16 cellular contexts compared by ENCODE assay signal in genomic region chr3:37961622-37962455, GRCh38. TPM values are rescaled to one million over a fixed set of nuclear protein-coding genes. Genes with fewer than 3 reads are reported as not detected.
A peak's percentile ranks its signal among the peaks of the same experiment; 100 is the strongest.
DNase-seq lines count a peak whose midpoint lies in the region; ATAC-seq and TF ChIP-seq lines count a peak whose summit lies in the region.
"Had no signal": no experiment of that assay in that cellular context is flagged by ENCODE, and none has a peak within 500 bp of the region (broad histone marks: within the 10 kb centered on the region; RNA-seq: fewer than 3 reads in every experiment).

No MANE protein-coding gene starts in this region.

- H3K9me3 ChIP-seq in smooth muscle cell (replicated peaks; ENCODE audit: low read depth): no peaks in the 10 kb centered on the region
- H3K9me3 ChIP-seq: pancreas, Peyer's patch had no signal

- H3K9me3 Mint-ChIP-seq in HFFc6: no peaks in the 10 kb centered on the region
- no peaks in the 10 kb centered on the region for H3K9me3 Mint-ChIP-seq in chondrocyte (ENCODE audit: low read depth)
- H3K9me3 Mint-ChIP-seq: activated naive CD8-positive, alpha-beta T cell treated with anti-CD3 and anti-CD28 coated beads for 36 hours had no signal

- H3K4me3 ChIP-seq in smooth muscle cell (no peak overlapping the region), H7 (ENCODE audit: insufficient read depth, low read depth, low read length) (no peak overlapping the region)
- H3K4me3 ChIP-seq: pancreas, Peyer's patch had no signal

- H3F3A ChIP-seq in smooth muscle cell (ENCODE audit: low read depth): peaks cover 12% of the 10 kb centered on the region

- TF ChIP-seq CTCF in HFFc6 (IDR thresholded peaks at IDR 0.05): no peak
- no peak for TF ChIP-seq CTCF in chondrocyte (IDR thresholded peaks at IDR 0.05)
- no peak for TF ChIP-seq CTCF in smooth muscle cell (IDR thresholded peaks at IDR 0.05; ENCODE audit: borderline replicate concordance, insufficient read depth, poor library complexity, severe bottlenecking)

- H3K36me3 Mint-ChIP-seq in HFFc6 (ENCODE audit: low read depth): peaks cover 8% of the 10 kb centered on the region; the same call in 1 of the 2 replicates
- peaks cover 4% of the 10 kb centered on the region for H3K36me3 Mint-ChIP-seq in chondrocyte (ENCODE audit: low read depth)
- H3K36me3 Mint-ChIP-seq: activated naive CD8-positive, alpha-beta T cell treated with anti-CD3 and anti-CD28 coated beads for 36 hours had no signal

- H3K27ac Mint-ChIP-seq in HFFc6: peak overlapping the region; percentile 71
- H3K27ac Mint-ChIP-seq in chondrocyte (ENCODE audit: unreplicated experiment): peak overlapping the region; percentile 62
- H3K27ac Mint-ChIP-seq: activated naive CD8-positive, alpha-beta T cell treated with anti-CD3 and anti-CD28 coated beads for 36 hours had no signal

- H4K20me1 ChIP-seq in smooth muscle cell (ENCODE audit: low read depth): no peaks in the 10 kb centered on the region

- no peak for DNase-seq in HFFc6
- DNase-seq in chondrocyte (ENCODE audit: low spot score): no peak
- peak; percentile 41 for DNase-seq in left lobe of liver (ENCODE audit: low spot score)
- DNase-seq in smooth muscle cell (lab: John Stamatoyannopoulos, UW; ENCODE audit: unreplicated experiment): no peak
- DNase-seq in H7: no peak
- no peak for DNase-seq in stimulated activated naive CD4-positive, alpha-beta T cell (lab: John Stamatoyannopoulos, UW)
- DNase-seq in H4 (ENCODE audit: low spot score): no peak
- DNase-seq: activated CD4-positive, CD25-positive, alpha-beta regulatory T cell treated with anti-CD3 and anti-CD28 coated beads, Interleukin-2, amount 50 U/mL, for 72 hours; activated naive CD8-positive, alpha-beta T cell treated with anti-CD3 and anti-CD28 coated beads for 36 hours; C1 segment of cervical spinal cord; hippocampal formation; KG1; NCI-H1436; NCI-H446 treated with DMSO at 0.1 percent for 48 hours; pancreas; Peyer's patch had no signal

- H3K27me3 ChIP-seq in smooth muscle cell (ENCODE audit: low read depth) (no peaks in the 10 kb centered on the region), H7 (ENCODE audit: control insufficient read depth, insufficient read depth, low read length) (no peaks in the 10 kb centered on the region)
- H3K27me3 ChIP-seq: pancreas, Peyer's patch had no signal

- H3K36me3 ChIP-seq in smooth muscle cell (ENCODE audit: low read depth) (no peaks in the 10 kb centered on the region), H7 (replicated peaks; ENCODE audit: control insufficient read depth, insufficient read depth, low read length) (no peaks in the 10 kb centered on the region; the same call in 1 of the 2 replicates)
- H3K36me3 ChIP-seq: pancreas, Peyer's patch had no signal

- H3K4me3 Mint-ChIP-seq in HFFc6 (no peak overlapping the region; the same call in 1 of the 2 replicates), chondrocyte (ENCODE audit: unreplicated experiment) (no peak overlapping the region)
- H3K4me3 Mint-ChIP-seq: activated naive CD8-positive, alpha-beta T cell treated with anti-CD3 and anti-CD28 coated beads for 36 hours had no signal

- no peak overlapping the region for H2AFZ ChIP-seq in smooth muscle cell (ENCODE audit: low read depth)

- peak overlapping the region; percentile 74 for H3K4me2 ChIP-seq in smooth muscle cell

- no peaks in the 10 kb centered on the region for H3K79me2 ChIP-seq in smooth muscle cell (ENCODE audit: low read depth)

- peaks cover 26% of the 10 kb centered on the region for H3K4me1 ChIP-seq in smooth muscle cell (ENCODE audit: low read depth)

- H3K9ac ChIP-seq in smooth muscle cell (ENCODE audit: low read depth): no peak overlapping the region

- H3K4me1 Mint-ChIP-seq in HFFc6 (ENCODE audit: low read depth) (peaks cover 28% of the 10 kb centered on the region), chondrocyte (ENCODE audit: low read depth) (peaks cover 39% of the 10 kb centered on the region)

- H3K27me3 Mint-ChIP-seq in HFFc6 (ENCODE audit: insufficient read depth) (0 out of 2 replicates have a peak, but pooled peaks cover 1% of the 10 kb centered on the region), chondrocyte (ENCODE audit: low read depth) (no peaks in the 10 kb centered on the region)
- H3K27me3 Mint-ChIP-seq: activated naive CD8-positive, alpha-beta T cell treated with anti-CD3 and anti-CD28 coated beads for 36 hours had no signal

- peak overlapping the region; percentile 88 for H3K27ac ChIP-seq in smooth muscle cell (ENCODE audit: low read depth)

- WGBS in smooth muscle cell (ENCODE audit: low lambda C conversion rate): 61% methylated on average over 6 of the region's 6 CpGs

- ATAC-seq in left lobe of liver: peak; percentile 13

RNA-seq across cellular contexts. Expression of gene VILL, which starts 28.7 kb away (rescaled TPM):
- total RNA-seq in HFFc6 (2021; fragmentation: NEBNext Ultra II Directional; extraction: Animal tissue kit (Norgen Biotek cat#: 25700)): 1 to 10 TPM; 3.5 to 4.6 (median 3.7) TPM
- 1.7 to 2.6 TPM (median 1.7 TPM) in 3 replicates for total RNA-seq in chondrocyte
- 0.48 TPM for total RNA-seq in left lobe of liver
- 3.4 and 3.8 TPM in 2 replicates for total RNA-seq in smooth muscle cell
- 2.3 and 5.6 TPM in 2 replicates for polyA plus RNA-seq in smooth muscle cell
- 5.0 and 5.3 TPM in 2 replicates for total RNA-seq in H7 (2014; rRNA removed; shearing (Covaris generic))
- not detected in 2 replicates for total RNA-seq in H4 (2014; rRNA removed; shearing (Covaris generic))
